ENCODE assay signal across 8 cellular contexts in genomic region chr6:75334266-75335040, GRCh38. TPM values are rescaled to one million over a fixed set of nuclear protein-coding genes. Genes with fewer than 3 reads are reported as not detected.
DNase-seq lines count a peak whose midpoint lies in the region; ATAC-seq and TF ChIP-seq lines count a peak whose summit lies in the region.

No MANE protein-coding gene starts in this region.

- H3K4me2 ChIP-seq in mammary epithelial cell (ENCODE audit: insufficient read depth, low read depth, low read length): no peak overlapping the region

- H3K4me3 ChIP-seq in HEK293 (ENCODE audit: low read depth, low read length) (peak overlapping the region; percentile 9; the same call in 1 of the 2 replicates), mammary epithelial cell (replicated peaks in 1 of 3; ENCODE audit: insufficient read depth in 1 of 3, low read depth in 2 of 3, low read length in 3 of 3) (no peak overlapping the region), iPS-11a (ENCODE audit: low read depth, low read length) (peak overlapping the region; percentile 25), subcutaneous abdominal adipose tissue (ENCODE audit: low read depth in 1 of 5, low read length in 5 of 5) (no peak overlapping the region)

- no peak for ATAC-seq in GM18505 (IDR thresholded peaks at IDR 0.05; ENCODE audit: unreplicated experiment)

- 70% methylated on average over 4 of the region's 4 CpGs for WGBS in mammary epithelial cell (ENCODE audit: low coverage, missing lambda C conversion rate)

- H3K36me3 ChIP-seq in HEK293 (ENCODE audit: control insufficient read depth in 2 of 2, insufficient read depth in 1 of 2, low read length in 2 of 2) (no peaks in the 10 kb centered on the region), mammary epithelial cell (ENCODE audit: insufficient read depth, low read length) (no peaks in the 10 kb centered on the region), subcutaneous abdominal adipose tissue (ENCODE audit: control insufficient read depth in 5 of 5, insufficient read depth in 5 of 5, low read length in 5 of 5) (no peaks in the 10 kb centered on the region)

- POLR2A ChIA-PET in HEK293 (lab: Yijun Ruan, JAX): interaction anchor here (1.2 to 1.5 kb wide), 4 partner anchors 13 to 50 kb away, joined by 4 to 11 read pairs (median 5); partner anchors contain the start of gene TMEM30A

- no peaks in the 10 kb centered on the region for H3K9me3 ChIP-seq in HEK293 (ENCODE audit: control insufficient read depth, insufficient read depth, low read depth, low read length)
- no peaks in the 10 kb centered on the region for H3K9me3 ChIP-seq in mammary epithelial cell (replicated peaks; ENCODE audit: insufficient read depth, low read length)
- no peaks in the 10 kb centered on the region for H3K9me3 ChIP-seq in subcutaneous abdominal adipose tissue (ENCODE audit: control insufficient read depth in 5 of 5, low read length in 5 of 5)

- TF ChIP-seq CTCF in HEK293 (tag by site-specific recombination; IDR thresholded peaks at IDR 0.05) (no peak), mammary epithelial cell (conservative IDR thresholded peaks at IDR 0.05 in 1 of 2, IDR thresholded peaks at IDR 0.05 in 1 of 2; ENCODE audit: extremely low read depth in 1 of 2, insufficient read depth in 1 of 2, low read depth in 1 of 2, low read length in 2 of 2) (no peak)

- H3K27ac ChIP-seq in HEK293 (ENCODE audit: extremely low read depth, low read depth, low read length): peak overlapping the region; percentile 6; the same call in 1 of the 2 replicates
- H3K27ac ChIP-seq in mammary epithelial cell (ENCODE audit: insufficient read depth, low read depth, low read length): no peak overlapping the region
- peak overlapping the region; percentile 21 for H3K27ac ChIP-seq in subcutaneous abdominal adipose tissue (ENCODE audit: low read depth, low read length)

- no peaks in the 10 kb centered on the region for H4K20me1 ChIP-seq in mammary epithelial cell (ENCODE audit: insufficient read depth, low read length)

- H3K4me1 ChIP-seq in HEK293 (ENCODE audit: control insufficient read depth, insufficient read depth, low read length) (peaks cover 15% of the 10 kb centered on the region), mammary epithelial cell (ENCODE audit: insufficient read depth, low read length) (no peaks in the 10 kb centered on the region), subcutaneous abdominal adipose tissue (ENCODE audit: control insufficient read depth in 5 of 5, insufficient read depth in 5 of 5, low read length in 5 of 5) (peaks cover 0 to 9% (median 0%) of the 10 kb centered on the region in 5 donors)

- TF ChIP-seq POLR2A in GM18505 (IDR thresholded peaks at IDR 0.05; ENCODE audit: borderline replicate concordance, extremely low read depth, insufficient read depth, insufficient read length): no peak

- intact Hi-C loops in mammary epithelial cell (cut with micrococcal nuclease): no loop called here

- CTCF ChIA-PET in HEK293 (lab: Yijun Ruan, JAX) (interaction anchor here (0.5 to 1.5 kb wide), 14 partner anchors 11 to 1210 kb away, joined by 3 to 6 read pairs (median 3); no protein-coding TSS in a partner anchor), mammary epithelial cell (lab: Charles Lee; ENCODE audit: low non-redundant PET) (no interaction called here)

- no peak overlapping the region for H2AFZ ChIP-seq in mammary epithelial cell (ENCODE audit: low read depth, low read length)

- dilution Hi-C loops in mammary epithelial cell (cut with HindIII; ENCODE audit: low sequenced_read_pairs): loop anchor here (25.0 kb wide), 1 partner anchor 178 kb away; no protein-coding TSS in a partner anchor

- in situ Hi-C loops in mammary epithelial cell (cut with MboI; ENCODE audit: low sequenced_read_pairs in 2 of 2): no loop called here

- H3K9ac ChIP-seq in mammary epithelial cell (ENCODE audit: insufficient read depth, low read length): no peak overlapping the region
- H3K9ac ChIP-seq in subcutaneous abdominal adipose tissue (ENCODE audit: low read length in 5 of 5): peak overlapping the region in 1 of 5 donors; percentile 33

- no peaks in the 10 kb centered on the region for H3K79me2 ChIP-seq in mammary epithelial cell (ENCODE audit: insufficient read depth, low read length)

- DNase-seq in mammary epithelial cell (peak; percentile 4), NCI-H128 (lab: John Stamatoyannopoulos, UW; ENCODE audit: unreplicated experiment) (no peak), OCI-M2 (lab: John Stamatoyannopoulos, UW; ENCODE audit: unreplicated experiment) (no peak)
- no peak for DNase-seq in NK-92 treated with Interleukin-12 subunit alpha and Interleukin-12 subunit beta, amount 100 ng/mL, for 24 hours (lab: John Stamatoyannopoulos, UW)

- no TSS peak for BruUV-seq in mammary epithelial cell (replicated peaks; lab: Mats Ljungman, UMichigan)

- H3K27me3 ChIP-seq in mammary epithelial cell (ENCODE audit: insufficient read depth, low read length): peaks cover 3% of the 10 kb centered on the region
- no peaks in the 10 kb centered on the region for H3K27me3 ChIP-seq in subcutaneous abdominal adipose tissue (ENCODE audit: control insufficient read depth in 5 of 5, insufficient read depth in 4 of 5, low read length in 5 of 5)

TF ChIP-seq in HEK293, 187 proteins besides CTCF, POLR2A, EP300 and RAD21 (continues in another document):
- TF ChIP-seq KLF10 (tag by site-specific recombination; IDR thresholded peaks at IDR 0.05): no peak
- no peak for TF ChIP-seq PBX3 (CRISPR knock-in tag; IDR thresholded peaks at IDR 0.05)
- no peak for TF ChIP-seq ZNF311 (tag by site-specific recombination; IDR thresholded peaks at IDR 0.05; ENCODE audit: borderline replicate concordance)
- no peak for TF ChIP-seq KLF1 (tag by site-specific recombination; IDR thresholded peaks at IDR 0.05)
- no peak for TF ChIP-seq ZNF248 (tag by site-specific recombination; IDR thresholded peaks at IDR 0.05)
- TF ChIP-seq ZNF623 (tag by site-specific recombination; IDR thresholded peaks at IDR 0.05): no peak
- no peak for TF ChIP-seq ZNF280C (tag by site-specific recombination; IDR thresholded peaks at IDR 0.05)
- TF ChIP-seq HOXD13 (CRISPR knock-in tag; IDR thresholded peaks at IDR 0.05; ENCODE audit: borderline replicate concordance): no peak
- TF ChIP-seq ZNF549 (tag by site-specific recombination; IDR thresholded peaks at IDR 0.05): no peak
- TF ChIP-seq ZNF529 (tag by site-specific recombination; IDR thresholded peaks at IDR 0.05; ENCODE audit: insufficient replicate concordance): no peak
- TF ChIP-seq ZBTB8A (tag by site-specific recombination; IDR thresholded peaks at IDR 0.05): no peak
- TF ChIP-seq ZNF350 (tag by site-specific recombination; IDR thresholded peaks at IDR 0.05): no peak
- TF ChIP-seq HOXC10 (CRISPR knock-in tag; IDR thresholded peaks at IDR 0.05): no peak

RNA-seq across cellular contexts. Expression of gene TMEM30A, which starts 49.9 kb away (rescaled TPM):
- 100 to 1,000 TPM in 1 of 2 donors, 10 to 100 TPM in 1; 73.1 to 127 TPM for total RNA-seq in mammary epithelial cell
- polyA plus RNA-seq in mammary epithelial cell: 17.2 TPM
- 23.3 TPM for polyA minus RNA-seq in mammary epithelial cell

Comparison
In these comparisons a context has a peak if more than half of its experiments do, and no peak if none do; other contexts are left out.
1. H3K4me3 ChIP-seq: peak in HEK293 (single experiment) and iPS-11a (single experiment); none in mammary epithelial cell (0 of 3) and subcutaneous abdominal adipose tissue (0 of 5).